In the genomic region with DNA sequence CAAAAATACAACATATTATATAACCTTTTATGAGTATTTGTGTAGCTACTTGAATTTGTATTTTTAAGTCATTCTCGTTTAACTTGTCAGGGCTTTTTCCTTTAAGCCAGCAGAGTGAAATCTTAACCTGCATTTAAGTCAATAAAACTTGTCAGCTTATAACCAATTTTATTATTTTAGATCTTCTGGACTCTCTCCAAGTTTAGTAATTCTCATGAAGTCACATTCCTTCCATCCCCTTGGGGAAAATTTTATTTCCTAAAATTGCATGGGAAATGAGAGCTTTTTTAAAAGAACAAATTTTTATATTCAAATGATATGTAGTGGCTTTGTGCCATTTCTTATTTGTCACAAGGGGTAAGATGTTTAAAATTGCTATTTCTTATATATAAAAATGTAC, we compare ENCODE assay signal across 26 cellular contexts.
DNase-seq lines count a peak whose midpoint lies in the region; ATAC-seq, FAIRE-seq and TF ChIP-seq lines count a peak whose summit lies in the region.
"Had no signal": no experiment of that assay in that cellular context is flagged by ENCODE, and none has a peak within 500 bp of the region (broad histone marks: within the 10 kb centered on the region; RNA-seq: fewer than 3 reads in every experiment).

No MANE protein-coding gene starts in this region.

- H3K27ac ChIP-seq in PC-3 (ENCODE audit: low read length) = no peak overlapping the region
- H3K27ac ChIP-seq in pancreas = no peak overlapping the region
- H3K27ac ChIP-seq: PC-9, right atrium auricular region, testis had no signal

- H2AFZ ChIP-seq in PC-3 (ENCODE audit: low read length) = no peak overlapping the region
- H2AFZ ChIP-seq: PC-9 had no signal

- intact Hi-C loops in PC-3 (cut with micrococcal nuclease) = no loop called here
- intact Hi-C loops in pancreas (cut with DNase I) = no loop called here

- 40 to 43% methylated on average over 1 of the region's 1 CpG for WGBS in pancreas, 2 donors

- H3K79me2 ChIP-seq in PC-3 (ENCODE audit: low read length) = no peaks in the 10 kb centered on the region

- no peak overlapping the region for H3K9ac ChIP-seq in PC-3 (ENCODE audit: low read length)

- DNase-seq in AG10803 (ENCODE audit: low read depth) (peak; percentile 25), PC-3 (no peak), pancreas (no peak), NCI-H1694 (lab: John Stamatoyannopoulos, UW) (no peak), NCI-H1417 (lab: John Stamatoyannopoulos, UW) (no peak)
- DNase-seq in stimulated activated CD4-positive, alpha-beta T cell treated with anti-CD3 and anti-CD28 coated beads, Interleukin-4, amount 100 ng/mL, for 4 hours = no peak
- DNase-seq: activated CD4-positive, alpha-beta T cell treated with anti-CD3 and anti-CD28 coated beads, Interleukin-2, amount 50 U/mL, for 4 hours; activated T-cell treated with anti-CD3 and anti-CD28 coated beads for 4 hours; amniotic stem cell; caudate nucleus; CD4-positive, alpha-beta T cell; DMS 273 treated with DMSO at 0.1 percent for 48 hours; NCI-H1930; NCI-H2227 treated with DMSO at 0.1 percent for 48 hours; occipital lobe; PC-9; SIG-M5; T-helper 2 cell; testis had no signal

- no peaks in the 10 kb centered on the region for H3K9me2 ChIP-seq in PC-3 (replicated peaks; ENCODE audit: low read length)

- peak; percentile 20; the same call in 1 of the 2 replicates for ATAC-seq in PC-3
- ATAC-seq in pancreas = no peak
- no peak for ATAC-seq in GM21423 (IDR thresholded peaks at IDR 0.05; ENCODE audit: unreplicated experiment)
- ATAC-seq: K562; stimulated activated memory B cell treated with anti-CD40 and anti-IgM and Interleukin-4, amounts not matched to agents 10 μg/mL and 1 μg/mL and 100 μg/mL, for 72 hours; WTC11 had no signal

- POLR2A ChIA-PET in PC-3 (lab: Charles Lee; ENCODE audit: unreplicated experiment) = no interaction called here

- H4K20me1 ChIP-seq in PC-3 (ENCODE audit: low read length) = no peaks in the 10 kb centered on the region

- FAIRE-seq in endometrium (lab: Jason Lieb, UNC) = peak; percentile 26
- peak; percentile 66 for FAIRE-seq in pancreas (lab: Jason Lieb, UNC)
- FAIRE-seq: G401.6, K562 had no signal

- H3K4me1 ChIP-seq in PC-3 (ENCODE audit: insufficient read depth, low read length) (no peaks in the 10 kb centered on the region), pancreas (peaks cover 0 to 9% (median 0%) of the 10 kb centered on the region in 3 donors)
- H3K4me1 ChIP-seq: testis had no signal

- H3F3A ChIP-seq in PC-3 (ENCODE audit: low read length, unreplicated experiment) = no peaks in the 10 kb centered on the region

- no peak for TF ChIP-seq CTCF in AG10803 (conservative IDR thresholded peaks at IDR 0.05; ENCODE audit: low read length)
- TF ChIP-seq CTCF in PC-3 (conservative IDR thresholded peaks at IDR 0.05; ENCODE audit: low read depth, low read length) = no peak
- no peak for TF ChIP-seq CTCF in pancreas (IDR thresholded peaks at IDR 0.05)

- no peak overlapping the region for H3K4me2 ChIP-seq in PC-3 (ENCODE audit: low read length)
- H3K4me2 ChIP-seq: PC-9 had no signal

- no peaks in the 10 kb centered on the region for H3K9me3 ChIP-seq in PC-3 (ENCODE audit: low read length)
- no peaks in the 10 kb centered on the region for H3K9me3 ChIP-seq in pancreas
- H3K9me3 ChIP-seq: right atrium auricular region, testis had no signal

- H3K36me3 ChIP-seq in PC-3 (ENCODE audit: low read depth, low read length) (no peaks in the 10 kb centered on the region), pancreas (no peaks in the 10 kb centered on the region)
- H3K36me3 ChIP-seq: right atrium auricular region had no signal

- H3K4me3 ChIP-seq in AG10803 (ENCODE audit: low read length) (no peak overlapping the region), PC-3 (ENCODE audit: low read length) (no peak overlapping the region), pancreas (no peak overlapping the region)
- H3K4me3 ChIP-seq: K562, PC-9, right atrium auricular region, testis had no signal

- BruUV-seq in PC-3 (replicated peaks; lab: Mats Ljungman, UMichigan) = no TSS peak

- no peaks in the 10 kb centered on the region for H3K27me3 ChIP-seq in PC-3 (ENCODE audit: low read length)
- H3K27me3 ChIP-seq in pancreas = no peaks in the 10 kb centered on the region
- H3K27me3 ChIP-seq: right atrium auricular region, testis had no signal

- CTCF ChIA-PET in PC-3 (lab: Charles Lee) = no interaction called here
